1 cellular context compared by ENCODE assay signal in the genomic region with DNA sequence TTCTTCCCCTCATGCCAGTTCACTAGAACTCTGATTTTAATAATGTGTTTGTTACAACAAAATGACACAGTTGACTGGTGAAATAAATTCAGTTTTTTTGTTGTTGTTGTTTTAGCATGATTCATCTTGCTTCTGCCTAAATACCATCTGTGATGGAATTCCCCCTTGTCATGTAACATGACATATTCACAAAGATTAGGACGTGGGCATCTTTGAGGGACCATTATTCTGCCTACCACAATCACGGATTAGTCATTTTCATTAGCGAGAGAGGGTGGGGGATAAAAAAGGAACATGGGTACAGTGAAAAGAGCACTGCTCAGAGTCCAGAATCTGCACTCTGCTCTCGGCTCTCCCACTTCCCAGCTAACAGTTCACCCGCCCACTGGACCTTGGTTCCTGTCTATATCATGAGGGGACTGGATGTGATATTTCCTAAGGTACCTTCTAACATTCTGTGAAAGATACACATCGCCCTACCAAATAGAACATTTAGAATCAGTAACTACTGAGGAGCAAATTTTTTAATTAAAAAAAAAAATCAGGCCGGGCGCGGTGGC.
TF ChIP-seq lines count a peak whose summit lies in the region.

No MANE protein-coding gene starts in this region.

TF ChIP-seq in GM12878, 131 proteins besides CTCF, POLR2A, EP300 and RAD21:
- no peak for TF ChIP-seq TCF3 (IDR thresholded peaks at IDR 0.05; ENCODE audit: borderline replicate concordance, insufficient read depth, low read depth, low read length)
- TF ChIP-seq ZNF622 (IDR thresholded peaks at IDR 0.05): no peak
- TF ChIP-seq, protein P1, sequence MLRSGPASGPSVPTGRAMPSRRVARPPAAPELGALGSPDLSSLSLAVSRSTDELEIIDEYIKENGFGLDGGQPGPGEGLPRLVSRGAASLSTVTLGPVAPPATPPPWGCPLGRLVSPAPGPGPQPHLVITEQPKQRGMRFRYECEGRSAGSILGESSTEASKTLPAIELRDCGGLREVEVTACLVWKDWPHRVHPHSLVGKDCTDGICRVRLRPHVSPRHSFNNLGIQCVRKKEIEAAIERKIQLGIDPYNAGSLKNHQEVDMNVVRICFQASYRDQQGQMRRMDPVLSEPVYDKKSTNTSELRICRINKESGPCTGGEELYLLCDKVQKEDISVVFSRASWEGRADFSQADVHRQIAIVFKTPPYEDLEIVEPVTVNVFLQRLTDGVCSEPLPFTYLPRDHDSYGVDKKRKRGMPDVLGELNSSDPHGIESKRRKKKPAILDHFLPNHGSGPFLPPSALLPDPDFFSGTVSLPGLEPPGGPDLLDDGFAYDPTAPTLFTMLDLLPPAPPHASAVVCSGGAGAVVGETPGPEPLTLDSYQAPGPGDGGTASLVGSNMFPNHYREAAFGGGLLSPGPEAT (IDR thresholded peaks at IDR 0.05; ENCODE audit: low read depth): no peak
- TF ChIP-seq SMARCA5 (IDR thresholded peaks at IDR 0.05): no peak
- TF ChIP-seq FOXK2 (IDR thresholded peaks at IDR 0.05): no peak
- no peak for TF ChIP-seq POU2F2 (IDR thresholded peaks at IDR 0.05; ENCODE audit: borderline replicate concordance, low read depth, low read length)
- no peak for TF ChIP-seq CREM (IDR thresholded peaks at IDR 0.05; ENCODE audit: low read depth)
- no peak for TF ChIP-seq NR2C1 (IDR thresholded peaks at IDR 0.05)
- no peak for TF ChIP-seq ZZZ3 (IDR thresholded peaks at IDR 0.05; ENCODE audit: control insufficient read depth, insufficient read length, low read depth)
- no peak for TF ChIP-seq ZNF384 (IDR thresholded peaks at IDR 0.05; ENCODE audit: borderline replicate concordance, low read depth, low read length)
- no peak for TF ChIP-seq NR2C2 (IDR thresholded peaks at IDR 0.05; ENCODE audit: borderline replicate concordance, control insufficient read depth, insufficient read length, low read depth)
- TF ChIP-seq, protein P2, sequence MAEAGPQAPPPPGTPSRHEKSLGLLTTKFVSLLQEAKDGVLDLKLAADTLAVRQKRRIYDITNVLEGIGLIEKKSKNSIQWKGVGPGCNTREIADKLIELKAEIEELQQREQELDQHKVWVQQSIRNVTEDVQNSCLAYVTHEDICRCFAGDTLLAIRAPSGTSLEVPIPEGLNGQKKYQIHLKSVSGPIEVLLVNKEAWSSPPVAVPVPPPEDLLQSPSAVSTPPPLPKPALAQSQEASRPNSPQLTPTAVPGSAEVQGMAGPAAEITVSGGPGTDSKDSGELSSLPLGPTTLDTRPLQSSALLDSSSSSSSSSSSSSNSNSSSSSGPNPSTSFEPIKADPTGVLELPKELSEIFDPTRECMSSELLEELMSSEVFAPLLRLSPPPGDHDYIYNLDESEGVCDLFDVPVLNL (IDR thresholded peaks at IDR 0.05; ENCODE audit: low read depth, low read length): no peak
- TF ChIP-seq, protein P3, sequence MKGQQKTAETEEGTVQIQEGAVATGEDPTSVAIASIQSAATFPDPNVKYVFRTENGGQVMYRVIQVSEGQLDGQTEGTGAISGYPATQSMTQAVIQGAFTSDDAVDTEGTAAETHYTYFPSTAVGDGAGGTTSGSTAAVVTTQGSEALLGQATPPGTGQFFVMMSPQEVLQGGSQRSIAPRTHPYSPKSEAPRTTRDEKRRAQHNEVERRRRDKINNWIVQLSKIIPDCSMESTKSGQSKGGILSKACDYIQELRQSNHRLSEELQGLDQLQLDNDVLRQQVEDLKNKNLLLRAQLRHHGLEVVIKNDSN (IDR thresholded peaks at IDR 0.05; ENCODE audit: borderline replicate concordance, extremely low read length, insufficient read depth, low read depth, low read length): no peak
- no peak for TF ChIP-seq KDM1A (IDR thresholded peaks at IDR 0.05; ENCODE audit: borderline replicate concordance)
- TF ChIP-seq MEF2A (IDR thresholded peaks at IDR 0.05; ENCODE audit: insufficient read depth, low read depth, low read length): no peak
- TF ChIP-seq, protein P4, sequence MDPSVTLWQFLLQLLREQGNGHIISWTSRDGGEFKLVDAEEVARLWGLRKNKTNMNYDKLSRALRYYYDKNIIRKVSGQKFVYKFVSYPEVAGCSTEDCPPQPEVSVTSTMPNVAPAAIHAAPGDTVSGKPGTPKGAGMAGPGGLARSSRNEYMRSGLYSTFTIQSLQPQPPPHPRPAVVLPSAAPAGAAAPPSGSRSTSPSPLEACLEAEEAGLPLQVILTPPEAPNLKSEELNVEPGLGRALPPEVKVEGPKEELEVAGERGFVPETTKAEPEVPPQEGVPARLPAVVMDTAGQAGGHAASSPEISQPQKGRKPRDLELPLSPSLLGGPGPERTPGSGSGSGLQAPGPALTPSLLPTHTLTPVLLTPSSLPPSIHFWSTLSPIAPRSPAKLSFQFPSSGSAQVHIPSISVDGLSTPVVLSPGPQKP (IDR thresholded peaks at IDR 0.05; ENCODE audit: low read depth, low read length): no peak
- TF ChIP-seq SREBF2 (IDR thresholded peaks at IDR 0.05; ENCODE audit: low read length): no peak
- no peak for TF ChIP-seq EZH2 (IDR thresholded peaks at IDR 0.05; ENCODE audit: borderline replicate concordance, control insufficient read depth, low read depth, low read length)
- no peak for TF ChIP-seq SIN3A (IDR thresholded peaks at IDR 0.05; ENCODE audit: low read depth, low read length)
- no peak for TF ChIP-seq RCOR1 (conservative IDR thresholded peaks at IDR 0.05; ENCODE audit: low read depth, low read length)
